In genomic region chr6:113010590-113010989, GRCh38 we compare ENCODE assay signal across 1 cellular context.
TF ChIP-seq lines count a peak whose summit lies in the region.

No MANE protein-coding gene starts in this region.

TF ChIP-seq in IMR-90, 13 proteins besides CTCF, POLR2A, EP300 and RAD21 (continued from another document):
- TF ChIP-seq MAZ (IDR thresholded peaks at IDR 0.05; ENCODE audit: borderline replicate concordance, low read depth, low read length): no peak
- no peak for TF ChIP-seq MXI1 (IDR thresholded peaks at IDR 0.05; ENCODE audit: borderline replicate concordance, low read depth, low read length)
- no peak for TF ChIP-seq SMC3 (IDR thresholded peaks at IDR 0.05; ENCODE audit: low read depth, low read length)
TF ChIP-seq in IMR-90: peak in this region for 0.
